Comparison of ENCODE assay signal across 20 cellular contexts in genomic region chr3:185397676-185398075, GRCh38. TPM values are rescaled to one million over a fixed set of nuclear protein-coding genes. Genes with fewer than 3 reads are reported as not detected.
DNase-seq lines count a peak whose midpoint lies in the region; ATAC-seq and TF ChIP-seq lines count a peak whose summit lies in the region.
"Had no signal": no experiment of that assay in that cellular context is flagged by ENCODE, and none has a peak within 500 bp of the region (broad histone marks: within the 10 kb centered on the region; RNA-seq: fewer than 3 reads in every experiment).

No MANE protein-coding gene starts in this region.

- no peak overlapping the region for H3K9ac ChIP-seq in H9 (ENCODE audit: extremely low read depth, insufficient read length, low read length)

- H3K27ac Mint-ChIP-seq in H9 = no peak overlapping the region; a peak in 1 of 7 replicates
- no peak overlapping the region for H3K27ac Mint-ChIP-seq in activated naive CD8-positive, alpha-beta T cell treated with anti-CD3 and anti-CD28 coated beads, Interleukin-2, amount 50 U/mL, for 24 hours
- no peak overlapping the region for H3K27ac Mint-ChIP-seq in CD8-positive, alpha-beta T cell
- H3K27ac Mint-ChIP-seq: IgD-negative memory B cell; naive thymus-derived CD4-positive, alpha-beta T cell had no signal

- no peak for TF ChIP-seq EP300 in esophagus muscularis mucosa (IDR thresholded peaks at IDR 0.05)

- H2BK12ac ChIP-seq in H9 (ENCODE audit: insufficient read length, low read depth, low read length) = no peak overlapping the region

- no peak overlapping the region for H3K18ac ChIP-seq in H9 (ENCODE audit: insufficient read length, low read depth, low read length)

- H3K23ac ChIP-seq in H9 (ENCODE audit: insufficient read length, low read depth, low read length) = no peak overlapping the region

- H3K79me2 ChIP-seq in H9 (ENCODE audit: insufficient read depth, low read length) = no peaks in the 10 kb centered on the region

- H3K27me3 ChIP-seq in H9 (ENCODE audit: insufficient read depth, low read length) (no peaks in the 10 kb centered on the region), esophagus muscularis mucosa (no peaks in the 10 kb centered on the region)
- no peaks in the 10 kb centered on the region for H3K27me3 ChIP-seq in CD8-positive, alpha-beta T cell (ENCODE audit: insufficient read depth, low read length)
- H3K27me3 ChIP-seq: suprapubic skin had no signal

- H3K14ac ChIP-seq in H9 (ENCODE audit: insufficient read depth, low read length) = peak overlapping the region; percentile 71; the same call in 1 of the 2 replicates

- POLR2A ChIA-PET in CD8-positive, alpha-beta T cell (lab: Charles Lee) = no interaction called here

- WGBS in H9 (ENCODE audit: extremely low coverage, insufficient read length, low lambda C conversion rate) = no CpG with 5 or more reads among the region's 6 CpGs
- 53% methylated on average over 6 of the region's 6 CpGs for WGBS in esophagus muscularis mucosa

- no peaks in the 10 kb centered on the region for H4K20me1 ChIP-seq in H9 (ENCODE audit: control insufficient read depth, insufficient read depth, insufficient read length)

- DNase-seq in H9 (no peak), NCI-H82 treated with DMSO at 0.1 percent for 48 hours (lab: John Stamatoyannopoulos, UW; ENCODE audit: unreplicated experiment) (peak; percentile 55), esophagus muscularis mucosa (ENCODE audit: extremely low spot score) (peak; percentile 12), nucleus accumbens (lab: John Stamatoyannopoulos, UW) (peak in 48 of 56 donors; percentile 7 to 75 (median 30)), UCSD-AML1 (lab: John Stamatoyannopoulos, UW; ENCODE audit: unreplicated experiment) (no peak)
- DNase-seq in activated naive CD8-positive, alpha-beta T cell treated with anti-CD3 and anti-CD28 coated beads, Interleukin-2, amount 50 U/mL, for 24 hours = no peak
- DNase-seq in CD8-positive, alpha-beta T cell = no peak
- DNase-seq: activated CD4-positive, alpha-beta T cell treated with anti-CD3 and anti-CD28 coated beads for 1 hour; activated naive CD4-positive, alpha-beta T cell; Caco-2; erythroblast; H7; MM.1S; naive thymus-derived CD4-positive, alpha-beta T cell; NCI-H187; NCI-H526; stimulated activated CD4-positive, alpha-beta T cell treated with anti-CD3 and anti-CD28 coated beads, Interleukin-4, amount 100 ng/mL, for 4 hours had no signal

- no peak overlapping the region for H3K4me3 Mint-ChIP-seq in H9
- no peak overlapping the region for H3K4me3 Mint-ChIP-seq in activated naive CD8-positive, alpha-beta T cell treated with anti-CD3 and anti-CD28 coated beads, Interleukin-2, amount 50 U/mL, for 24 hours
- H3K4me3 Mint-ChIP-seq in CD8-positive, alpha-beta T cell = no peak overlapping the region
- H3K4me3 Mint-ChIP-seq: IgD-negative memory B cell; naive thymus-derived CD4-positive, alpha-beta T cell had no signal

- no peak overlapping the region for H2BK120ac ChIP-seq in H9 (ENCODE audit: low read depth, low read length, poor library complexity, severe bottlenecking)

- H3K36me3 ChIP-seq in esophagus muscularis mucosa = no peaks in the 10 kb centered on the region
- H3K36me3 ChIP-seq in CD8-positive, alpha-beta T cell (ENCODE audit: insufficient read depth, low read length) = no peaks in the 10 kb centered on the region
- H3K36me3 ChIP-seq: suprapubic skin had no signal

- H2BK20ac ChIP-seq in H9 (ENCODE audit: low read depth, low read length, poor library complexity, severe bottlenecking) = no peak overlapping the region

- no peaks in the 10 kb centered on the region for H3K4me1 Mint-ChIP-seq in H9
- no peaks in the 10 kb centered on the region for H3K4me1 Mint-ChIP-seq in activated naive CD8-positive, alpha-beta T cell treated with anti-CD3 and anti-CD28 coated beads, Interleukin-2, amount 50 U/mL, for 24 hours
- no peaks in the 10 kb centered on the region for H3K4me1 Mint-ChIP-seq in CD8-positive, alpha-beta T cell (ENCODE audit: low read depth)
- H3K4me1 Mint-ChIP-seq: IgD-negative memory B cell; naive thymus-derived CD4-positive, alpha-beta T cell had no signal

- no peaks in the 10 kb centered on the region; the same call in 1 of the 2 replicates for H3K4me1 ChIP-seq in H9 (ENCODE audit: insufficient read depth, low read length)
- peaks cover 0 to 16% (median 10%) of the 10 kb centered on the region in 4 donors for H3K4me1 ChIP-seq in esophagus muscularis mucosa
- no peaks in the 10 kb centered on the region for H3K4me1 ChIP-seq in CD8-positive, alpha-beta T cell (ENCODE audit: insufficient read depth, low read length)
- H3K4me1 ChIP-seq: Caco-2 had no signal

- no peak overlapping the region for H2AFZ ChIP-seq in H9 (ENCODE audit: low read length)

- no peaks in the 10 kb centered on the region for H3K9me3 Mint-ChIP-seq in H9
- no peaks in the 10 kb centered on the region for H3K9me3 Mint-ChIP-seq in activated naive CD8-positive, alpha-beta T cell treated with anti-CD3 and anti-CD28 coated beads, Interleukin-2, amount 50 U/mL, for 24 hours
- no peaks in the 10 kb centered on the region for H3K9me3 Mint-ChIP-seq in CD8-positive, alpha-beta T cell
- H3K9me3 Mint-ChIP-seq: naive thymus-derived CD4-positive, alpha-beta T cell had no signal

- CTCF ChIA-PET in CD8-positive, alpha-beta T cell (lab: Charles Lee) = no interaction called here

- no peak overlapping the region for H2BK5ac ChIP-seq in H9 (ENCODE audit: insufficient read length, low read length)

- no peak overlapping the region for H3K4me3 ChIP-seq in esophagus muscularis mucosa
- no peak overlapping the region for H3K4me3 ChIP-seq in CD8-positive, alpha-beta T cell (ENCODE audit: low read depth, low read length)
- H3K4me3 ChIP-seq: suprapubic skin had no signal

- H2BK15ac ChIP-seq in H9 (ENCODE audit: low read depth, low read length) = no peak overlapping the region

- H3K27ac ChIP-seq in H9 (ENCODE audit: insufficient read length, low read depth, low read length) = no peak overlapping the region
- no peak overlapping the region for H3K27ac ChIP-seq in esophagus muscularis mucosa (replicated peaks in 1 of 4)
- no peak overlapping the region for H3K27ac ChIP-seq in CD8-positive, alpha-beta T cell (ENCODE audit: low read depth, low read length)
- H3K27ac ChIP-seq: suprapubic skin had no signal

- H3K23me2 ChIP-seq in H9 (ENCODE audit: insufficient read length, low read depth, low read length, poor library complexity, severe bottlenecking) = no peaks in the 10 kb centered on the region

- no peak overlapping the region for H3T11ph ChIP-seq in H9 (ENCODE audit: low read length)

- intact Hi-C loops in esophagus muscularis mucosa (cut with DNase I) = no loop called here
- intact Hi-C loops in CD8-positive, alpha-beta T cell (cut with DNase I, micrococcal nuclease) = no loop called here

- TF ChIP-seq CTCF in H9 (conservative IDR thresholded peaks at IDR 0.05) (no peak), esophagus muscularis mucosa (IDR thresholded peaks at IDR 0.05) (no peak)
- no peak for TF ChIP-seq CTCF in CD8-positive, alpha-beta T cell (IDR thresholded peaks at IDR 0.05)

- H4K8ac ChIP-seq in H9 (replicated peaks; ENCODE audit: insufficient read length, low read depth, low read length) = no peak overlapping the region

- no peak overlapping the region for H4K91ac ChIP-seq in H9 (ENCODE audit: insufficient read length, low read depth, low read length)

- H3K56ac ChIP-seq in H9 (ENCODE audit: insufficient read length, low read depth, low read length) = no peak overlapping the region

- no peak overlapping the region for H2AK5ac ChIP-seq in H9 (ENCODE audit: insufficient read length, low read length)

- H3K9me3 ChIP-seq in H9 (ENCODE audit: control insufficient read depth, low read depth, low read length) = no peaks in the 10 kb centered on the region
- H3K9me3 ChIP-seq in esophagus muscularis mucosa = no peaks in the 10 kb centered on the region
- no peaks in the 10 kb centered on the region for H3K9me3 ChIP-seq in CD8-positive, alpha-beta T cell (ENCODE audit: low read length)
- H3K9me3 ChIP-seq: Caco-2, suprapubic skin had no signal

- TF ChIP-seq POLR2A in esophagus muscularis mucosa (IDR thresholded peaks at IDR 0.05; ENCODE audit: low read depth) = no peak

- no peak for ATAC-seq in HG03108 (IDR thresholded peaks at IDR 0.05; ENCODE audit: unreplicated experiment)
- no peak for ATAC-seq in activated naive CD8-positive, alpha-beta T cell treated with anti-CD3 and anti-CD28 coated beads, Interleukin-2, amount 50 U/mL, for 24 hours
- no peak for ATAC-seq in CD8-positive, alpha-beta T cell
- ATAC-seq: naive thymus-derived CD4-positive, alpha-beta T cell had no signal

- no peaks in the 10 kb centered on the region for H3K36me3 Mint-ChIP-seq in H9 (ENCODE audit: insufficient read depth in 1 of 3, low read depth in 3 of 3)
- H3K36me3 Mint-ChIP-seq in activated naive CD8-positive, alpha-beta T cell treated with anti-CD3 and anti-CD28 coated beads, Interleukin-2, amount 50 U/mL, for 24 hours (ENCODE audit: low read depth) = no peaks in the 10 kb centered on the region
- H3K36me3 Mint-ChIP-seq in CD8-positive, alpha-beta T cell = no peaks in the 10 kb centered on the region
- H3K36me3 Mint-ChIP-seq: IgD-negative memory B cell; naive thymus-derived CD4-positive, alpha-beta T cell had no signal

- H3K4me2 ChIP-seq in H9 (ENCODE audit: insufficient read depth, insufficient read length, low read length) = no peak overlapping the region

- no peak overlapping the region for H4K5ac ChIP-seq in H9 (ENCODE audit: insufficient read length, low read depth, low read length)

- no peak overlapping the region for H3K4ac ChIP-seq in H9 (ENCODE audit: low read depth, low read length)

- no peaks in the 10 kb centered on the region for H3K27me3 Mint-ChIP-seq in H9 (ENCODE audit: low read depth)
- H3K27me3 Mint-ChIP-seq in activated naive CD8-positive, alpha-beta T cell treated with anti-CD3 and anti-CD28 coated beads, Interleukin-2, amount 50 U/mL, for 24 hours = no peaks in the 10 kb centered on the region
- peaks cover 5% of the 10 kb centered on the region for H3K27me3 Mint-ChIP-seq in CD8-positive, alpha-beta T cell (ENCODE audit: low read depth)
- H3K27me3 Mint-ChIP-seq: IgD-negative memory B cell had no signal

- H3K79me1 ChIP-seq in H9 (ENCODE audit: insufficient read depth, low read depth, low read length, poor library complexity, severe bottlenecking) = no peaks in the 10 kb centered on the region

RNA-seq across cellular contexts. Expression of gene MAP3K13, which starts 34.7 kb away (rescaled TPM):
- total RNA-seq in H9 (2021) (9.5 and 10.6 TPM in 2 replicates), esophagus muscularis mucosa (10 to 100 TPM; 12.8 to 44.9 (median 19.6) TPM)
- 1 to 10 TPM; 5.7 to 8.5 TPM for total RNA-seq in CD8-positive, alpha-beta T cell
- total RNA-seq: H7 had no signal

Comparison
In these comparisons a context has a peak if more than half of its experiments do, and no peak if none do; other contexts are left out.
1. DNase-seq: peak in NCI-H82 treated with DMSO at 0.1 percent for 48 hours (single experiment), esophagus muscularis mucosa (single experiment) and nucleus accumbens (48 of 56); none in H9 (single experiment), UCSD-AML1 (single experiment), activated naive CD8-positive, alpha-beta T cell treated with anti-CD3 and anti-CD28 coated beads, Interleukin-2, amount 50 U/mL, for 24 hours (single experiment) and CD8-positive, alpha-beta T cell (0 of 7).